ENCODE assay signal across 1 cellular context in the genomic region with DNA sequence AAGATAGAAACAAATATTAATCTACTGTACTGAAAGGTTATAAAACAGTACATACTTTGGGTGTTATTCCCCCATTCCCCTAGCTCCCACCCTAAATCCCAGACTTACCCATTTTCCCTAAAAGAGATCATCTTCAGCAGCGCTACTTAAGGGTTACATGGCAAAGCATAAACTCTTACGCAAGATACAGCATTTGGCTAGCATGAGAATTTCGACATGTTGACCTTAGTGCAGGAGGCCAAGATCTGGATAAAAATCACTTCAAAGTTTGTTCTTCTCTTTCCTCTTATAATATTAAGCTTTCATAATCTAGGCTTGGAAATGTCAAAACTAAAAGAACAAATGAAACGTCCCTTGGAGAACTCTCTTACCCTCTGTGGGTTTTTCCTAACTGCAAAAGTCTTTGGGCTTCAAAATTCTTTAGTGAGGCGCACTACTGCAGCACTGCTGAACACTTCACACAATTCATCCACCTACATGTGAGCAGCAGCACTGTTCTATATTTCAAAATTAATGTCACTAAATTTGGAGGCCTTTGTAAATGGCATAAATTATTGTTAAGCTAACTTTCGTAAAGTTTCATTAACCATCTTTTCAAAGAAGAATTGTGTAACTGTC.
A peak's percentile ranks its signal among the peaks of the same experiment; 100 is the strongest.
TF ChIP-seq lines count a peak whose summit lies in the region.

No MANE protein-coding gene starts in this region.

TF ChIP-seq in HepG2, 621 proteins besides CTCF, POLR2A, EP300 and RAD21 (continued from another document and continues in another):
- TF ChIP-seq FOXM1 (CRISPR knock-in tag; IDR thresholded peaks at IDR 0.05) = no peak
- TF ChIP-seq FOXA3 (CRISPR knock-in tag; IDR thresholded peaks at IDR 0.05) = peak; percentile 76
- TF ChIP-seq ZNF124 (CRISPR knock-in tag; IDR thresholded peaks at IDR 0.05) = 0 out of 2 replicates have a peak, but pooled peaks have one; percentile 51
- TF ChIP-seq, protein P1, sequence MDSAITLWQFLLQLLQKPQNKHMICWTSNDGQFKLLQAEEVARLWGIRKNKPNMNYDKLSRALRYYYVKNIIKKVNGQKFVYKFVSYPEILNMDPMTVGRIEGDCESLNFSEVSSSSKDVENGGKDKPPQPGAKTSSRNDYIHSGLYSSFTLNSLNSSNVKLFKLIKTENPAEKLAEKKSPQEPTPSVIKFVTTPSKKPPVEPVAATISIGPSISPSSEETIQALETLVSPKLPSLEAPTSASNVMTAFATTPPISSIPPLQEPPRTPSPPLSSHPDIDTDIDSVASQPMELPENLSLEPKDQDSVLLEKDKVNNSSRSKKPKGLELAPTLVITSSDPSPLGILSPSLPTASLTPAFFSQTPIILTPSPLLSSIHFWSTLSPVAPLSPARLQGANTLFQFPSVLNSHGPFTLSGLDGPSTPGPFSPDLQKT (CRISPR knock-in tag; IDR thresholded peaks at IDR 0.05; ENCODE audit: borderline replicate concordance) = no peak
- TF ChIP-seq TEAD2 (CRISPR knock-in tag; IDR thresholded peaks at IDR 0.05) = no peak
- TF ChIP-seq ARNTL (CRISPR knock-in tag; IDR thresholded peaks at IDR 0.05) = no peak
- no peak for TF ChIP-seq POGK (CRISPR knock-in tag; conservative IDR thresholded peaks at IDR 0.05)
- 0 out of 2 replicates have a peak, but pooled peaks have one; percentile 34 for TF ChIP-seq KMT2A (CRISPR knock-in tag; IDR thresholded peaks at IDR 0.05)
- no peak for TF ChIP-seq ATRX (CRISPR knock-in tag; IDR thresholded peaks at IDR 0.05; ENCODE audit: borderline replicate concordance)
- TF ChIP-seq, protein P2, sequence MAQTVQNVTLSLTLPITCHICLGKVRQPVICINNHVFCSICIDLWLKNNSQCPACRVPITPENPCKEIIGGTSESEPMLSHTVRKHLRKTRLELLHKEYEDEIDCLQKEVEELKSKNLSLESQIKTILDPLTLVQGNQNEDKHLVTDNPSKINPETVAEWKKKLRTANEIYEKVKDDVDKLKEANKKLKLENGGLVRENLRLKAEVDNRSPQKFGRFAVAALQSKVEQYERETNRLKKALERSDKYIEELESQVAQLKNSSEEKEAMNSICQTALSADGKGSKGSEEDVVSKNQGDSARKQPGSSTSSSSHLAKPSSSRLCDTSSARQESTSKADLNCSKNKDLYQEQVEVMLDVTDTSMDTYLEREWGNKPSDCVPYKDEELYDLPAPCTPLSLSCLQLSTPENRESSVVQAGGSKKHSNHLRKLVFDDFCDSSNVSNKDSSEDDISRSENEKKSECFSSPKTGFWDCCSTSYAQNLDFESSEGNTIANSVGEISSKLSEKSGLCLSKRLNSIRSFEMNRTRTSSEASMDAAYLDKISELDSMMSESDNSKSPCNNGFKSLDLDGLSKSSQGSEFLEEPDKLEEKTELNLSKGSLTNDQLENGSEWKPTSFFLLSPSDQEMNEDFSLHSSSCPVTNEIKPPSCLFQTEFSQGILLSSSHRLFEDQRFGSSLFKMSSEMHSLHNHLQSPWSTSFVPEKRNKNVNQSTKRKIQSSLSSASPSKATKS (CRISPR knock-in tag; IDR thresholded peaks at IDR 0.05) = no peak
- TF ChIP-seq ZSCAN25 (CRISPR knock-in tag; IDR thresholded peaks at IDR 0.05) = no peak
- no peak for TF ChIP-seq ZNF777 (CRISPR knock-in tag; IDR thresholded peaks at IDR 0.05)
- TF ChIP-seq, protein P3, sequence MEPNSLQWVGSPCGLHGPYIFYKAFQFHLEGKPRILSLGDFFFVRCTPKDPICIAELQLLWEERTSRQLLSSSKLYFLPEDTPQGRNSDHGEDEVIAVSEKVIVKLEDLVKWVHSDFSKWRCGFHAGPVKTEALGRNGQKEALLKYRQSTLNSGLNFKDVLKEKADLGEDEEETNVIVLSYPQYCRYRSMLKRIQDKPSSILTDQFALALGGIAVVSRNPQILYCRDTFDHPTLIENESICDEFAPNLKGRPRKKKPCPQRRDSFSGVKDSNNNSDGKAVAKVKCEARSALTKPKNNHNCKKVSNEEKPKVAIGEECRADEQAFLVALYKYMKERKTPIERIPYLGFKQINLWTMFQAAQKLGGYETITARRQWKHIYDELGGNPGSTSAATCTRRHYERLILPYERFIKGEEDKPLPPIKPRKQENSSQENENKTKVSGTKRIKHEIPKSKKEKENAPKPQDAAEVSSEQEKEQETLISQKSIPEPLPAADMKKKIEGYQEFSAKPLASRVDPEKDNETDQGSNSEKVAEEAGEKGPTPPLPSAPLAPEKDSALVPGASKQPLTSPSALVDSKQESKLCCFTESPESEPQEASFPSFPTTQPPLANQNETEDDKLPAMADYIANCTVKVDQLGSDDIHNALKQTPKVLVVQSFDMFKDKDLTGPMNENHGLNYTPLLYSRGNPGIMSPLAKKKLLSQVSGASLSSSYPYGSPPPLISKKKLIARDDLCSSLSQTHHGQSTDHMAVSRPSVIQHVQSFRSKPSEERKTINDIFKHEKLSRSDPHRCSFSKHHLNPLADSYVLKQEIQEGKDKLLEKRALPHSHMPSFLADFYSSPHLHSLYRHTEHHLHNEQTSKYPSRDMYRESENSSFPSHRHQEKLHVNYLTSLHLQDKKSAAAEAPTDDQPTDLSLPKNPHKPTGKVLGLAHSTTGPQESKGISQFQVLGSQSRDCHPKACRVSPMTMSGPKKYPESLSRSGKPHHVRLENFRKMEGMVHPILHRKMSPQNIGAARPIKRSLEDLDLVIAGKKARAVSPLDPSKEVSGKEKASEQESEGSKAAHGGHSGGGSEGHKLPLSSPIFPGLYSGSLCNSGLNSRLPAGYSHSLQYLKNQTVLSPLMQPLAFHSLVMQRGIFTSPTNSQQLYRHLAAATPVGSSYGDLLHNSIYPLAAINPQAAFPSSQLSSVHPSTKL (CRISPR knock-in tag; IDR thresholded peaks at IDR 0.05) = peak; percentile 88
- no peak for TF ChIP-seq REXO4 (CRISPR knock-in tag; IDR thresholded peaks at IDR 0.05; ENCODE audit: borderline replicate concordance)
- TF ChIP-seq, protein P4, sequence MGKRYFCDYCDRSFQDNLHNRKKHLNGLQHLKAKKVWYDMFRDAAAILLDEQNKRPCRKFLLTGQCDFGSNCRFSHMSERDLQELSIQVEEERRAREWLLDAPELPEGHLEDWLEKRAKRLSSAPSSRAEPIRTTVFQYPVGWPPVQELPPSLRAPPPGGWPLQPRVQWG (CRISPR knock-in tag; IDR thresholded peaks at IDR 0.05; ENCODE audit: borderline replicate concordance, low read depth) = no peak
- TF ChIP-seq ZBTB42 (CRISPR knock-in tag; IDR thresholded peaks at IDR 0.05) = no peak
- TF ChIP-seq ZFP90 (CRISPR knock-in tag; IDR thresholded peaks at IDR 0.05; ENCODE audit: borderline replicate concordance) = no peak
- no peak for TF ChIP-seq ZNF143 (CRISPR knock-in tag; IDR thresholded peaks at IDR 0.05)
- TF ChIP-seq ZNF883 (CRISPR knock-in tag; IDR thresholded peaks at IDR 0.05; ENCODE audit: not compliant biosample characterization) = no peak
- TF ChIP-seq KIAA2018 (CRISPR knock-in tag; IDR thresholded peaks at IDR 0.05; ENCODE audit: borderline replicate concordance) = no peak
- TF ChIP-seq DPF2 (CRISPR knock-in tag; IDR thresholded peaks at IDR 0.05; ENCODE audit: borderline replicate concordance, low read depth) = no peak
- TF ChIP-seq, protein P5, sequence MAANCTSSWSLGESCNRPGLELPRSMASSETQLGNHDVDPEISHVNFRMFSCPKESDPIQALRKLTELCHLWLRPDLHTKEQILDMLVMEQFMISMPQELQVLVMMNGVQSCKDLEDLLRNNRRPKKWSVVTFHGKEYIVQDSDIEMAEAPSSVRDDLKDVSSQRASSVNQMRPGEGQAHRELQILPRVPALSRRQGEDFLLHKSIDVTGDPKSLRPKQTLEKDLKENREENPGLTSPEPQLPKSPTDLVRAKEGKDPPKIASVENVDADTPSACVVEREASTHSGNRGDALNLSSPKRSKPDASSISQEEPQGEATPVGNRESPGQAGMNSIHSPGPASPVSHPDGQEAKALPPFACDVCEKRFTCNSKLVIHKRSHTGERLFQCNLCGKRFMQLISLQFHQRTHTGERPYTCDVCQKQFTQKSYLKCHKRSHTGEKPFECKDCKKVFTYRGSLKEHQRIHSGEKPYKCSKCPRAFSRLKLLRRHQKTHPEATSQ (CRISPR knock-in tag; IDR thresholded peaks at IDR 0.05; ENCODE audit: borderline replicate concordance) = no peak
- TF ChIP-seq GPBP1L1 (CRISPR knock-in tag; IDR thresholded peaks at IDR 0.05) = no peak
- TF ChIP-seq GLMP (CRISPR knock-in tag; IDR thresholded peaks at IDR 0.05; ENCODE audit: borderline replicate concordance) = no peak
- TF ChIP-seq ZMYM3 (CRISPR knock-in tag; IDR thresholded peaks at IDR 0.05) = no peak
- no peak for TF ChIP-seq TMF1 (CRISPR knock-in tag; IDR thresholded peaks at IDR 0.05; ENCODE audit: low read depth)
- TF ChIP-seq FOXP1 (IDR thresholded peaks at IDR 0.05) = no peak
- peak; percentile 58; the same call in 1 of the 2 replicates for TF ChIP-seq FOXP1 (CRISPR knock-in tag; IDR thresholded peaks at IDR 0.05)
- TF ChIP-seq, protein P6, sequence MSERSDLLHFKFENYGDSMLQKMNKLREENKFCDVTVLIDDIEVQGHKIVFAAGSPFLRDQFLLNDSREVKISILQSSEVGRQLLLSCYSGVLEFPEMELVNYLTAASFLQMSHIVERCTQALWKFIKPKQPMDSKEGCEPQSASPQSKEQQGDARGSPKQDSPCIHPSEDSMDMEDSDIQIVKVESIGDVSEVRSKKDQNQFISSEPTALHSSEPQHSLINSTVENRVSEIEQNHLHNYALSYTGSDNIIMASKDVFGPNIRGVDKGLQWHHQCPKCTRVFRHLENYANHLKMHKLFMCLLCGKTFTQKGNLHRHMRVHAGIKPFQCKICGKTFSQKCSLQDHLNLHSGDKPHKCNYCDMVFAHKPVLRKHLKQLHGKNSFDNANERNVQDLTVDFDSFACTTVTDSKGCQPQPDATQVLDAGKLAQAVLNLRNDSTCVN (CRISPR knock-in tag; IDR thresholded peaks at IDR 0.05; ENCODE audit: borderline replicate concordance) = no peak
